ENCODE assay signal across 1 cellular context in genomic region chr17:37502009-37502936, GRCh38.
TF ChIP-seq lines count a peak whose summit lies in the region.

No MANE protein-coding gene starts in this region.

TF ChIP-seq in liver, 16 proteins besides CTCF, POLR2A, EP300 and RAD21 (continued from another document):
- peak; percentile 83 to 90 for TF ChIP-seq RXRA (IDR thresholded peaks at IDR 0.05)
- peak; percentile 80 for TF ChIP-seq FOXA2 (IDR thresholded peaks at IDR 0.05)
- TF ChIP-seq HNF4G (IDR thresholded peaks at IDR 0.05), result peak; percentile 86
- TF ChIP-seq JUND (IDR thresholded peaks at IDR 0.05), result peak; percentile 83 to 86
- peak in 1 of 2 donors; percentile 17 for TF ChIP-seq GABPA (IDR thresholded peaks at IDR 0.05 in 1 of 2, conservative IDR thresholded peaks at IDR 0.05 in 1 of 2)
- TF ChIP-seq ZBTB33 (IDR thresholded peaks at IDR 0.05), result peak; percentile 81
- no peak for TF ChIP-seq TAF1 (conservative IDR thresholded peaks at IDR 0.05)
- TF ChIP-seq MAX (IDR thresholded peaks at IDR 0.05), result peak; percentile 79
- peak; percentile 73 for TF ChIP-seq YY1 (IDR thresholded peaks at IDR 0.05)
- TF ChIP-seq FOXA1 (IDR thresholded peaks at IDR 0.05), result peak; percentile 45
- peak; percentile 84 for TF ChIP-seq SP1 (IDR thresholded peaks at IDR 0.05)
- peak; percentile 41 for TF ChIP-seq REST (IDR thresholded peaks at IDR 0.05)
